1 cellular context compared by ENCODE assay signal in genomic region chr1:156884560-156884959, GRCh38.
TF ChIP-seq lines count a peak whose summit lies in the region.

No MANE protein-coding gene starts in this region.

TF ChIP-seq in H1, 55 proteins besides CTCF, POLR2A, EP300 and RAD21:
- TF ChIP-seq CHD1 (IDR thresholded peaks at IDR 0.05; ENCODE audit: low read depth, low read length) = no peak
- TF ChIP-seq TEAD4 (IDR thresholded peaks at IDR 0.05; ENCODE audit: low read depth, low read length) = 0 out of 2 replicates have a peak, but pooled peaks have one; percentile 27
